13 cellular contexts compared by ENCODE assay signal in genomic region chr6:12371641-12372146, GRCh38.
DNase-seq lines count a peak whose midpoint lies in the region; ATAC-seq lines count a peak whose summit lies in the region.
"Had no signal": no experiment of that assay in that cellular context is flagged by ENCODE, and none has a peak within 500 bp of the region (broad histone marks: within the 10 kb centered on the region; RNA-seq: fewer than 3 reads in every experiment).

No MANE protein-coding gene starts in this region.

- H3K27ac ChIP-seq in epithelial cell of prostate, result peak overlapping the region; percentile 22

- ATAC-seq in GM21381 (IDR thresholded peaks at IDR 0.05; ENCODE audit: unreplicated experiment) (peak; percentile 46), HG03571 (IDR thresholded peaks at IDR 0.05; ENCODE audit: unreplicated experiment) (peak; percentile 54), HG03045 (IDR thresholded peaks at IDR 0.05; ENCODE audit: unreplicated experiment) (no peak), GM18502 (IDR thresholded peaks at IDR 0.05; ENCODE audit: poor library complexity, unreplicated experiment) (no peak)
- ATAC-seq: activated CD4-positive, CD25-positive, alpha-beta regulatory T cell treated with anti-CD3 and anti-CD28 coated beads, Interleukin-2, amount 50 U/mL, for 24 hours had no signal

- DNase-seq in ACHN (peak; percentile 77), epithelial cell of prostate (ENCODE audit: low read depth, low spot score) (no peak), H4 (ENCODE audit: low spot score) (no peak), Kasumi-1 (lab: John Stamatoyannopoulos, UW) (no peak)
- DNase-seq: activated naive CD4-positive, alpha-beta T cell treated with Interleukin-2 at 50 U/mL for 16 hours; effector memory CD4-positive, alpha-beta T cell; kidney; Peyer's patch had no signal

- in situ Hi-C loops in ACHN (cut with HindIII; ENCODE audit: low pct_ligation_motif_present, low pct_unique_long_range_greater_than_20kb, low sequenced_read_pairs), result no loop called here

Comparison
In these comparisons a context has a peak if more than half of its experiments do, and no peak if none do; other contexts are left out.
1. ATAC-seq: peak in GM21381 (single experiment) and HG03571 (single experiment); none in HG03045 (single experiment) and GM18502 (single experiment).